1 cellular context compared by ENCODE assay signal in the genomic region with DNA sequence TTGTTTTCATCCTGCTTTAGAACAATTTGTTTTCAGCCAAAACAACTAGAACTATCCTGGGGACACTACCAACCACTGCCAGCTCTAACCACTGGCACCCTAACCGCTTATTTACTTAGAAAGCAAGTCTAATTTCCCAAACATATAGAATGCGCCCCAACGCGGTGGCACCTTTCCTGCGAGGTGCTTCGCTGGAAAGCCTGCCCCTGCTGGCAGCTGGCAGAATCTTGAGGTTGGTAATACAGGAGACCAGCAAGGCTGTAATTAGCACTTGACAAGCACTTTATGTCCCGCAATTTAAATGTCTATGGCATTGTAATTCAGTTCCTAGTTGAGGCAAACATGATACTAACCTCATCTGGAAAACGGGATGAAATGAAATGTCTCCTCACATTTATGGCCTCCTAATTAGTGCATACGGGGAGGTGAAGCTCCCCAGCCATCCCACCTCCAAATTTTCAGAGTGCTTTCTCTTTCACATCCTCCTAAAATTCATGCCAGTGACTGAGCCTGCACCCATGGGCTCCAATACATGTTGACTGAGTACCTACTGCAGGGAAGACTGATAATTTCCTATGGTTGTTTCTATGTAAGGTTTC.
TF ChIP-seq lines count a peak whose summit lies in the region.

No MANE protein-coding gene starts in this region.

TF ChIP-seq in GM23338, 12 proteins besides CTCF, POLR2A, EP300 and RAD21 (continued from another document):
- TF ChIP-seq ZNF331 (CRISPR knock-in tag; IDR thresholded peaks at IDR 0.05; ENCODE audit: low read depth): no peak
TF ChIP-seq in GM23338: peak in this region for 1.
